ENCODE assay signal across 23 cellular contexts in genomic region chr11:34558673-34559072, GRCh38. TPM values are rescaled to one million over a fixed set of nuclear protein-coding genes. Genes with fewer than 3 reads are reported as not detected.
DNase-seq lines count a peak whose midpoint lies in the region; ATAC-seq, FAIRE-seq and TF ChIP-seq lines count a peak whose summit lies in the region.
"Had no signal": no experiment of that assay in that cellular context is flagged by ENCODE, and none has a peak within 500 bp of the region (broad histone marks: within the 10 kb centered on the region; RNA-seq: fewer than 3 reads in every experiment).

No MANE protein-coding gene starts in this region.

- H3K4me2 ChIP-seq in K562 (ENCODE audit: insufficient read depth, low read length) (no peak overlapping the region), HepG2 (ENCODE audit: low read depth, low read length) (no peak overlapping the region)

- peak; percentile 10 for DNase-seq in Daoy (ENCODE audit: low read depth)
- DNase-seq in K562 (ENCODE audit: extremely low read depth in 1 of 4, low spot score in 3 of 4) = no peak
- DNase-seq in foreskin keratinocyte = no peak
- no peak for DNase-seq in posterior cingulate gyrus
- no peak for DNase-seq in HepG2 (ENCODE audit: low spot score)
- DNase-seq: 8988T, DMS79 treated with DMSO at 0.1 percent for 48 hours, GF-D8, GOT3, HFFc6, MM.1S, NCI-H1092, NCI-H146, NCI-H510A treated with DMSO at 0.1 percent for 48 hours, NCI-H774, RPMI8226, SHP77 treated with DMSO at 0.1 percent for 48 hours had no signal

- POLR2A ChIA-PET in HEK293 (lab: Yijun Ruan, JAX) = no interaction called here
- POLR2A ChIA-PET in K562 (lab: Yijun Ruan, JAX) = interaction anchor here (0.8 to 1.4 kb wide), 3 partner anchors 10 to 354 kb away, joined by 3 read pairs; no protein-coding TSS in a partner anchor
- POLR2A ChIA-PET in HepG2 (lab: Yijun Ruan, JAX) = no interaction called here

- H3K27me3 ChIP-seq in K562 (ENCODE audit: control insufficient read depth in 2 of 2, insufficient read depth in 2 of 2, low read length in 2 of 2) (peaks cover 12 to 17% of the 10 kb centered on the region in 2 experiments; a peak in 3 of 5 replicates), foreskin keratinocyte (no peaks in the 10 kb centered on the region), HepG2 (ENCODE audit: control insufficient read depth in 1 of 2, insufficient read depth in 2 of 2, low read length in 2 of 2) (peaks cover 0 to 11% of the 10 kb centered on the region in 2 experiments; a peak in 3 of 5 replicates)

- H4K20me1 ChIP-seq in K562 (replicated peaks; ENCODE audit: control insufficient read depth, insufficient read depth, low read length) (no peaks in the 10 kb centered on the region), HepG2 (ENCODE audit: insufficient read depth, low read length) (no peaks in the 10 kb centered on the region)

- 0% methylated on average over 4 of the region's 4 CpGs for WGBS in K562 (ENCODE audit: insufficient coverage, low coverage, missing lambda C conversion rate)
- WGBS in HepG2 (ENCODE audit: low lambda C conversion rate) = 20% methylated on average over 4 of the region's 4 CpGs

- H2AFZ ChIP-seq in K562 (ENCODE audit: low read depth, low read length) (no peak overlapping the region), HepG2 (ENCODE audit: low read length) (no peak overlapping the region)

- TF ChIP-seq EP300 in K562 (IDR thresholded peaks at IDR 0.05; ENCODE audit: low read length) = no peak
- TF ChIP-seq EP300 in HepG2 (IDR thresholded peaks at IDR 0.05; ENCODE audit: low read depth in 2 of 2, low read length in 2 of 2) = no peak
- no peak for TF ChIP-seq EP300 in HepG2 (CRISPR knock-in tag; IDR thresholded peaks at IDR 0.05; ENCODE audit: borderline replicate concordance)

- TF ChIP-seq CTCF in HEK293 (tag by site-specific recombination; IDR thresholded peaks at IDR 0.05) (no peak), K562 (IDR thresholded peaks at IDR 0.05 in 2 of 3, conservative IDR thresholded peaks at IDR 0.05 in 1 of 3; ENCODE audit: insufficient read depth in 2 of 3, low read depth in 1 of 3, low read length in 3 of 3) (no peak), foreskin keratinocyte (conservative IDR thresholded peaks at IDR 0.05) (no peak), HepG2 (CRISPR knock-in tag; IDR thresholded peaks at IDR 0.05) (no peak)

- BruUV-seq in K562 (replicated peaks; lab: Mats Ljungman, UMichigan) (no TSS peak), HepG2 (replicated peaks; lab: Mats Ljungman, UMichigan) (no TSS peak)

- TF ChIP-seq POLR2A in K562 (conservative IDR thresholded peaks at IDR 0.05) (no peak), HepG2 (IDR thresholded peaks at IDR 0.05; ENCODE audit: insufficient read depth in 1 of 2, low read depth in 2 of 2, low read length in 2 of 2) (no peak)

- no peak for ATAC-seq in K562
- peak; percentile 47 for ATAC-seq in foreskin keratinocyte
- ATAC-seq in activated CD4-positive, CD25-positive, alpha-beta regulatory T cell treated with anti-CD3 and anti-CD28 coated beads, Interleukin-2, amount 50 U/mL, for 24 hours = no peak
- ATAC-seq in GM21576 (IDR thresholded peaks at IDR 0.05; ENCODE audit: unreplicated experiment) = no peak
- no peak for ATAC-seq in HepG2
- ATAC-seq: SK-N-SH treated with all-trans-retinoic acid at 6 μM for 48 hours had no signal

- H3K4me3 ChIP-seq in HEK293 (ENCODE audit: low read depth, low read length) (no peak overlapping the region), K562 (no peak overlapping the region), HepG2 (replicated peaks in 1 of 3; ENCODE audit: insufficient read depth in 1 of 3, low read depth in 2 of 3, low read length in 3 of 3) (no peak overlapping the region)

- H3K9me3 ChIP-seq in HEK293 (ENCODE audit: control insufficient read depth, insufficient read depth, low read depth, low read length) (no peaks in the 10 kb centered on the region), K562 (replicated peaks; ENCODE audit: control insufficient read depth, insufficient read depth, low read depth, low read length) (no peaks in the 10 kb centered on the region), HepG2 (ENCODE audit: low read length) (no peaks in the 10 kb centered on the region)

- no peak overlapping the region for H3K27ac ChIP-seq in HEK293 (ENCODE audit: extremely low read depth, low read depth, low read length)
- H3K27ac ChIP-seq in K562 (ENCODE audit: extremely low read depth, low read depth, low read length) = no peak overlapping the region
- no peak overlapping the region for H3K27ac ChIP-seq in foreskin keratinocyte
- no peak overlapping the region for H3K27ac ChIP-seq in HepG2 (ENCODE audit: extremely low read length, insufficient read depth, low read length)

- no peaks in the 10 kb centered on the region for H3K9me1 ChIP-seq in K562 (ENCODE audit: control insufficient read depth, insufficient read depth, low read length)

- no peaks in the 10 kb centered on the region for H3K79me2 ChIP-seq in K562 (ENCODE audit: control insufficient read depth, insufficient read depth, low read length)
- H3K79me2 ChIP-seq in HepG2 (ENCODE audit: insufficient read depth, low read length) = no peaks in the 10 kb centered on the region

- TF ChIP-seq RAD21 in K562 (CRISPR knock-in tag; conservative IDR thresholded peaks at IDR 0.05 in 1 of 2, IDR thresholded peaks at IDR 0.05 in 1 of 2) (no peak), HepG2 (CRISPR knock-in tag; IDR thresholded peaks at IDR 0.05) (no peak)

- H3K36me3 ChIP-seq in HEK293 (ENCODE audit: control insufficient read depth in 2 of 2, insufficient read depth in 1 of 2, low read length in 2 of 2) (no peaks in the 10 kb centered on the region), K562 (ENCODE audit: control insufficient read depth, insufficient read depth, low read length) (no peaks in the 10 kb centered on the region), HepG2 (replicated peaks in 1 of 2; ENCODE audit: control insufficient read depth in 1 of 2, insufficient read depth in 2 of 2, low read length in 2 of 2) (no peaks in the 10 kb centered on the region)

- CTCF ChIA-PET in HEK293 (lab: Yijun Ruan, JAX) (interaction anchor here (0.5 to 2.2 kb wide), 4 partner anchors 27 to 282 kb away, joined by 3 to 8 read pairs (median 4); no protein-coding TSS in a partner anchor), K562 (lab: Yijun Ruan, JAX; ENCODE audit: low intra/inter-chr PET ratio) (no interaction called here), HepG2 (lab: Yijun Ruan, JAX; ENCODE audit: low intra/inter-chr PET ratio, low total read pairs) (no interaction called here)

- in situ Hi-C loops in K562 (cut with MboI) (no loop called here), HepG2 (cut with HindIII; ENCODE audit: extremely low pct_ligation_motif_present, low pct_unique_long_range_greater_than_20kb) (no loop called here)

- FAIRE-seq in K562 (lab: Jason Lieb, UNC) (no peak), HepG2 (lab: Jason Lieb, UNC) (no peak)

- no peaks in the 10 kb centered on the region for H3K4me1 ChIP-seq in HEK293 (ENCODE audit: control insufficient read depth, insufficient read depth, low read length)
- no peaks in the 10 kb centered on the region for H3K4me1 ChIP-seq in K562 (replicated peaks in 1 of 2; ENCODE audit: control insufficient read depth in 2 of 2, insufficient read depth in 2 of 2, low read length in 2 of 2)
- peaks cover 14% of the 10 kb centered on the region for H3K4me1 ChIP-seq in foreskin keratinocyte
- H3K4me1 ChIP-seq in HepG2 (ENCODE audit: insufficient read depth, low read length) = no peaks in the 10 kb centered on the region

- H3K9ac ChIP-seq in K562 (ENCODE audit: insufficient read depth in 1 of 2, low read depth in 2 of 2, low read length in 2 of 2) = no peak overlapping the region
- H3K9ac ChIP-seq in HepG2 (ENCODE audit: insufficient read depth, low read depth, low read length) = no peak overlapping the region

- intact Hi-C loops in K562 (cut with micrococcal nuclease) = no loop called here
- intact Hi-C loops in posterior cingulate gyrus (cut with DNase I) = no loop called here
- intact Hi-C loops in HepG2 (cut with micrococcal nuclease; ENCODE audit: unreplicated experiment) = no loop called here

RNA-seq across cellular contexts. Expression of gene ELF5, which starts 45.1 kb away (rescaled TPM):
- not detected in 2 replicates for total RNA-seq in Daoy (2014; rRNA removed; shearing (Covaris generic))
- total RNA-seq in K562 (2011; cell fraction: chromatin; rRNA removed; ENCODE audit: low replicate concordance) = not detected in 2 replicates
- total RNA-seq in K562 (2011; cell fraction: nucleolus; rRNA removed) = not detected in 2 replicates
- total RNA-seq in K562 (2011; cell fraction: nucleoplasm; rRNA removed) = not detected in 2 replicates
- total RNA-seq in K562 (2014; rRNA removed) (not detected in 2 replicates), K562 (2014; rRNA removed; fragmentation: Illumina TruSeq; extraction: Trizol) (not detected in 2 replicates), K562 (2015; rRNA removed; fragmentation: Illumina TruSeq; extraction: Trizol) (not detected in 2 replicates), K562 (2021) (not detected in 2 replicates), foreskin keratinocyte (not detected in 2 replicates), HepG2 (2016; rRNA removed; fragmentation: Illumina TruSeq; extraction: Trizol) (2.6 and 2.9 TPM in 2 replicates)
- polyA plus RNA-seq in K562 (2011; rRNA removed) (not detected in 2 replicates), K562 (2014; fragmentation: Illumina TruSeq; extraction: Trizol) (not detected in 2 replicates), K562 (2014; fragmentation: Nextera tagmentation; extraction: Ambion mirVana) (not detected), K562 (2014; rRNA removed) (not detected in 2 replicates), foreskin keratinocyte (not detected in 2 replicates), HepG2 (2011; rRNA removed) (0.21 and 0.51 TPM in 2 replicates)
- not detected in 2 replicates for polyA plus RNA-seq in K562 (2011; cell fraction: cytosol; rRNA removed)
- not detected in 2 replicates for polyA plus RNA-seq in K562 (2011; cell fraction: nucleus; rRNA removed)
- not detected in 2 replicates for polyA plus RNA-seq in K562 (2012)
- polyA minus RNA-seq in K562 (2011; rRNA and poly(A)+ RNA removed) = not detected in 2 replicates
- not detected in 2 replicates for polyA minus RNA-seq in K562 (2011; cell fraction: cytosol; rRNA and poly(A)+ RNA removed)
- polyA minus RNA-seq in K562 (2011; cell fraction: nucleus; rRNA and poly(A)+ RNA removed) = not detected in 2 replicates
- 0.40 and 0.53 TPM in 2 replicates for total RNA-seq in HepG2 (2016; cell fraction: cytosol; rRNA removed; fragmentation: Illumina TruSeq; extraction: Trizol; ENCODE audit: low read depth)
- total RNA-seq in HepG2 (2016; cell fraction: insoluble cytoplasmic fraction; rRNA removed; fragmentation: Illumina TruSeq; extraction: Trizol) = 2.3 and 3.0 TPM in 2 replicates
- total RNA-seq in HepG2 (2016; cell fraction: membrane; rRNA removed; fragmentation: Illumina TruSeq; extraction: Trizol) = 1.2 and 1.6 TPM in 2 replicates
- total RNA-seq in HepG2 (2016; cell fraction: nucleus; rRNA removed; fragmentation: Illumina TruSeq; extraction: Trizol) = 2.3 and 2.4 TPM in 2 replicates
- polyA plus RNA-seq in HepG2 (2011; cell fraction: cytosol; rRNA removed) = 0.21 and 0.23 TPM in 2 replicates
- 0.51 and 0.78 TPM in 2 replicates for polyA plus RNA-seq in HepG2 (2011; cell fraction: nucleus; rRNA removed)
- polyA plus RNA-seq in HepG2 (2012) = 0.32 and 0.52 TPM in 2 replicates
- 0.17 and 0.27 TPM in 2 replicates for polyA plus RNA-seq in HepG2 (2016; cell fraction: cytosol; fragmentation: Illumina TruSeq; extraction: Trizol; ENCODE audit: low read depth)
- 1.9 and 2.4 TPM in 2 replicates for polyA plus RNA-seq in HepG2 (2016; cell fraction: insoluble cytoplasmic fraction; fragmentation: Illumina TruSeq; extraction: Trizol; ENCODE audit: low read depth)
- polyA plus RNA-seq in HepG2 (2016; cell fraction: membrane; fragmentation: Illumina TruSeq; extraction: Trizol; ENCODE audit: low read depth) = 0.45 and 0.62 TPM in 2 replicates
- 1.5 and 2.4 TPM in 2 replicates for polyA plus RNA-seq in HepG2 (2016; cell fraction: nucleus; fragmentation: Illumina TruSeq; extraction: Trizol; ENCODE audit: insufficient read depth, low read depth)
- polyA minus RNA-seq in HepG2 (2011; rRNA and poly(A)+ RNA removed; ENCODE audit: low replicate concordance) = 1.1 TPM in 1 of 2 replicates, not detected in the other
- polyA minus RNA-seq in HepG2 (2011; cell fraction: cytosol; rRNA and poly(A)+ RNA removed) = 0.35 and 0.49 TPM in 2 replicates
- 0.50 and 0.77 TPM in 2 replicates for polyA minus RNA-seq in HepG2 (2011; cell fraction: nucleus; rRNA and poly(A)+ RNA removed)
- total RNA-seq: HFFc6 had no signal
- polyA plus RNA-seq: AG04450, CD14-positive monocyte had no signal
